ENCODE assay signal across 9 cellular contexts in genomic region chr10:80463868-80464267, GRCh38. TPM values are rescaled to one million over a fixed set of nuclear protein-coding genes. Genes with fewer than 3 reads are reported as not detected.
A peak's percentile ranks its signal among the peaks of the same experiment; 100 is the strongest.
DNase-seq lines count a peak whose midpoint lies in the region; ATAC-seq and TF ChIP-seq lines count a peak whose summit lies in the region.
"Had no signal": no experiment of that assay in that cellular context is flagged by ENCODE, and none has a peak within 500 bp of the region (broad histone marks: within the 10 kb centered on the region; RNA-seq: fewer than 3 reads in every experiment).

No MANE protein-coding gene starts in this region.

- POLR2A ChIA-PET in activated CD8-positive, alpha-beta T cell treated with anti-CD3 and anti-CD28 coated beads for 36 hours (lab: Charles Lee): interaction anchor here (0.8 to 16.7 kb wide), 7 partner anchors 9 to 260 kb away, joined by 3 to 223 read pairs (median 3); no protein-coding TSS in a partner anchor

- H3K4me1 Mint-ChIP-seq in activated CD8-positive, alpha-beta T cell treated with anti-CD3 and anti-CD28 coated beads for 36 hours (ENCODE audit: low read depth): peaks cover 94% of the 10 kb centered on the region
- peaks cover 74% of the 10 kb centered on the region for H3K4me1 Mint-ChIP-seq in glutamatergic neuron (ENCODE audit: low read depth, unreplicated experiment)

- peak overlapping the region; percentile 38; the same call in 1 of the 2 replicates for H3K27ac ChIP-seq in HL-60 (replicated peaks)
- H3K27ac ChIP-seq in skin epidermis: peak overlapping the region in 20 of 21 experiments; percentile 47 to 99 (median 80)

- DNase-seq in HL-60 (ENCODE audit: low read depth in 1 of 2, low spot score in 1 of 2): no peak
- peak; percentile 29 for DNase-seq in activated CD8-positive, alpha-beta T cell treated with anti-CD3 and anti-CD28 coated beads for 36 hours
- DNase-seq in glutamatergic neuron: no peak
- no peak for DNase-seq in NCI-H2081 (lab: John Stamatoyannopoulos, UW)
- no peak for DNase-seq in H7
- no peak for DNase-seq in dedifferentiated amniotic fluid mesenchymal stem cell (ENCODE audit: extremely low spot score)
- DNase-seq: SIG-M5 had no signal

- CTCF ChIA-PET in activated CD8-positive, alpha-beta T cell treated with anti-CD3 and anti-CD28 coated beads for 36 hours (lab: Charles Lee): interaction anchor here (1.3 to 37.8 kb wide), 6 partner anchors 8 to 86 kb away, joined by 3 to 1114 read pairs (median 21); no protein-coding TSS in a partner anchor

- H3K4me3 Mint-ChIP-seq in activated CD8-positive, alpha-beta T cell treated with anti-CD3 and anti-CD28 coated beads for 36 hours: peak overlapping the region; percentile 71
- peak overlapping the region; percentile 68 for H3K4me3 Mint-ChIP-seq in glutamatergic neuron (ENCODE audit: unreplicated experiment)

- no peaks in the 10 kb centered on the region for H3K36me3 ChIP-seq in H7 (replicated peaks; ENCODE audit: control insufficient read depth, insufficient read depth, low read length)

- TF ChIP-seq CTCF in HL-60 (IDR thresholded peaks at IDR 0.05; ENCODE audit: insufficient read depth, low read length) (no peak), glutamatergic neuron (IDR thresholded peaks at IDR 0.05; ENCODE audit: partially characterized antibody, unreplicated experiment) (no peak)
- TF ChIP-seq CTCF in activated CD8-positive, alpha-beta T cell treated with anti-CD3 and anti-CD28 coated beads for 36 hours (IDR thresholded peaks at IDR 0.05): no peak

- ATAC-seq in activated CD8-positive, alpha-beta T cell treated with anti-CD3 and anti-CD28 coated beads for 36 hours: no peak
- no peak for ATAC-seq in GM21447 (IDR thresholded peaks at IDR 0.05; ENCODE audit: unreplicated experiment)

- H3K9me3 Mint-ChIP-seq in activated CD8-positive, alpha-beta T cell treated with anti-CD3 and anti-CD28 coated beads for 36 hours: no peaks in the 10 kb centered on the region
- H3K9me3 Mint-ChIP-seq in glutamatergic neuron (ENCODE audit: unreplicated experiment): peaks cover 6% of the 10 kb centered on the region

- H3K27ac Mint-ChIP-seq in activated CD8-positive, alpha-beta T cell treated with anti-CD3 and anti-CD28 coated beads for 36 hours: peak overlapping the region; percentile 97
- peak overlapping the region; percentile 92 for H3K27ac Mint-ChIP-seq in glutamatergic neuron (ENCODE audit: unreplicated experiment)

- H3K27me3 ChIP-seq in HL-60 (ENCODE audit: insufficient read depth, poor library complexity, severe bottlenecking): no peaks in the 10 kb centered on the region
- H3K27me3 ChIP-seq in H7 (ENCODE audit: control insufficient read depth, insufficient read depth, low read length): no peaks in the 10 kb centered on the region; the same call in 1 of the 2 replicates

- no peaks in the 10 kb centered on the region for H3K27me3 Mint-ChIP-seq in activated CD8-positive, alpha-beta T cell treated with anti-CD3 and anti-CD28 coated beads for 36 hours
- H3K27me3 Mint-ChIP-seq in glutamatergic neuron (ENCODE audit: unreplicated experiment): peaks cover 10% of the 10 kb centered on the region

- H3K36me3 Mint-ChIP-seq in activated CD8-positive, alpha-beta T cell treated with anti-CD3 and anti-CD28 coated beads for 36 hours (ENCODE audit: low read depth): peaks cover 24% of the 10 kb centered on the region
- H3K36me3 Mint-ChIP-seq in glutamatergic neuron (ENCODE audit: unreplicated experiment): no peaks in the 10 kb centered on the region

- no peak overlapping the region for H3K4me3 ChIP-seq in HL-60 (replicated peaks; ENCODE audit: insufficient read depth, low read length)
- no peak overlapping the region for H3K4me3 ChIP-seq in skin epidermis
- H3K4me3 ChIP-seq in H7 (ENCODE audit: insufficient read depth, low read depth, low read length): no peak overlapping the region

- intact Hi-C loops in activated CD8-positive, alpha-beta T cell treated with anti-CD3 and anti-CD28 coated beads for 36 hours (cut with micrococcal nuclease): no loop called here

RNA-seq across cellular contexts. Expression of gene TSPAN14, which starts 9.8 kb away (rescaled TPM):
- 10 to 100 TPM; 43.9 to 45.5 TPM for total RNA-seq in activated CD8-positive, alpha-beta T cell treated with anti-CD3 and anti-CD28 coated beads for 36 hours
- total RNA-seq in glutamatergic neuron (ENCODE audit: unreplicated experiment): 141 TPM
- total RNA-seq in H7 (2014; rRNA removed; shearing (Covaris generic)): 36.3 and 37.6 TPM in 2 replicates

RNA-seq across cellular contexts. Expression of gene PRXL2A, which starts 55.5 kb away (rescaled TPM):
- total RNA-seq in activated CD8-positive, alpha-beta T cell treated with anti-CD3 and anti-CD28 coated beads for 36 hours: 10 to 100 TPM; 21.0 to 22.7 TPM
- total RNA-seq in glutamatergic neuron (ENCODE audit: unreplicated experiment): 164 TPM
- total RNA-seq in H7 (2014; rRNA removed; shearing (Covaris generic)): 35.0 and 36.1 TPM in 2 replicates
